In the genomic region with DNA sequence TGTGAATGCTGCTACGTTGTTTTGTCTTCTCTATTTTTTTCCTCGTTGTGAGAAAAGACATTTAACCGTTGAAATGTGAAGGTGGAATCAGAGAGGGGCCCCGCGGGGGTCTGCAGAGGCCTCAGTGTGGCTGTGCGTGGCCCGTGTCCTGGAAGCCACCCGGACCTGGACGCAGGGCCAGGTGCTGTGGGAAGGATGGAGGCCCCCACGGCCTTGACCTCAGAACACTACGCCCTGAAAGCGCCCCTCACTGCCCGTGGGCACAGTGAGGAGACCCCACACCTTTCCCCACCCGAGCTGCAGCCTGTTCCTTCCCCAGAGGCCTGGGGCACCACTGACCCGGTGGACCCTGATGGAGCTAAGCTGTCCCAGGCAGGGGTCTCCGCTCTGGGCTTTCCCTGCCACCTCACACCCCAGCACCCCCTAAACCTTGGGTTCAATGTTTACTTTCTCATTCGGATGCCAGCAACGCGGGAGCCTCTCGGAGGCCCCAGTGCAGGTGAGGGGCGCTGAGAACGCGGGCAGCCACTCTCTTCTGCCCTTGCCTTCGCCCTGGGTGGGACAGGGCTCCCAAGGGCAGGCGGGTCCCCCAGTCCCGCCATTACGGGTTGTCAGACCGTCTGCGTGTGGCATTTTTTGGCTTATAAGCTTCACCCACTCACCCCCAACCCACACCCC, we compare ENCODE assay signal across 21 cellular contexts. TPM values are rescaled to one million over a fixed set of nuclear protein-coding genes. Genes with fewer than 3 reads are reported as not detected.
"Had no signal": no experiment of that assay in that cellular context is flagged by ENCODE, and none has a peak within 500 bp of the region (broad histone marks: within the 10 kb centered on the region; RNA-seq: fewer than 3 reads in every experiment).

No MANE protein-coding gene starts in this region.

- H3K27me3 Mint-ChIP-seq: activated naive CD8-positive, alpha-beta T cell had no signal

- H3K27me3 ChIP-seq: esophagus muscularis mucosa, gastroesophageal sphincter, heart left ventricle, right atrium auricular region, tibial artery had no signal

- DNase-seq: activated CD4-positive, alpha-beta T cell treated with anti-CD3 and anti-CD28 coated beads, Interleukin-2, amount 50 U/mL, for 4 hours; activated gamma-delta T cell treated with Interleukin-2 at 50 U/mL for 16 hours; activated T-cell treated with anti-CD3 and anti-CD28 coated beads, Interleukin-2, amount 50 U/mL, for 72 hours; effector CD4-positive, alpha-beta T cell; heart left ventricle; immature natural killer cell; kidney glomerular epithelial cell; left ventricle myocardium inferior; mammary epithelial cell; tibial artery had no signal

- H3K4me3 ChIP-seq: esophagus muscularis mucosa, gastroesophageal sphincter, heart left ventricle, left ventricle myocardium inferior, prostate gland, right atrium auricular region, tibial artery had no signal

- H3K27ac Mint-ChIP-seq: activated naive CD8-positive, alpha-beta T cell; activated T-cell treated with anti-CD3 and anti-CD28 coated beads, Interleukin-2, amount 50 U/mL, for 72 hours had no signal

- H3K4me1 Mint-ChIP-seq: immature natural killer cell had no signal

- H3K9me3 ChIP-seq: esophagus muscularis mucosa, gastroesophageal sphincter, heart left ventricle, left ventricle myocardium inferior, prostate gland, right atrium auricular region, tibial artery had no signal

- H3K4me3 Mint-ChIP-seq: activated naive CD8-positive, alpha-beta T cell; activated T-cell treated with anti-CD3 and anti-CD28 coated beads, Interleukin-2, amount 50 U/mL, for 72 hours; immature natural killer cell had no signal

- H3K9me3 Mint-ChIP-seq: activated T-cell treated with anti-CD3 and anti-CD28 coated beads, Interleukin-2, amount 50 U/mL, for 72 hours; immature natural killer cell had no signal

- H3K4me1 ChIP-seq: prostate gland had no signal

- ATAC-seq: gastroesophageal sphincter had no signal

- H3K27ac ChIP-seq: prostate gland, tibial artery had no signal

RNA-seq across cellular contexts. Expression of gene HPD, which starts 27.9 kb away (rescaled TPM):
- total RNA-seq: activated CD8-positive, alpha-beta memory T cell treated with anti-CD3 and anti-CD28 coated beads for 36 hours; activated T-cell treated with anti-CD3 and anti-CD28 coated beads, Interleukin-2, amount 50 U/mL, for 72 hours; cerebellum; osteocyte; skeletal muscle tissue; T-helper 2 cell treated with Interferon-gamma antibody and Interleukin-4, amounts not matched to agents 100 ng/mL and 5 ng/mL, for 36 hours had no signal
- polyA plus RNA-seq: immature natural killer cell, neural cell had no signal
